ENCODE assay signal across 1 cellular context in genomic region chr22:20319041-20319744, GRCh38.
A peak's percentile ranks its signal among the peaks of the same experiment; 100 is the strongest.
TF ChIP-seq lines count a peak whose summit lies in the region.

No MANE protein-coding gene starts in this region.

TF ChIP-seq in HepG2, 621 proteins besides CTCF, POLR2A, EP300 and RAD21 (continued from another document and continues in another):
- TF ChIP-seq ZNF275 (CRISPR knock-in tag; IDR thresholded peaks at IDR 0.05; ENCODE audit: borderline replicate concordance) (no peak), ZNF709 (CRISPR knock-in tag; IDR thresholded peaks at IDR 0.05) (no peak), RFXAP (CRISPR knock-in tag; IDR thresholded peaks at IDR 0.05; ENCODE audit: borderline replicate concordance) (no peak), HNF1B (CRISPR knock-in tag; IDR thresholded peaks at IDR 0.05) (no peak), ZNF547 (CRISPR knock-in tag; IDR thresholded peaks at IDR 0.05) (no peak), ZBTB26 (CRISPR knock-in tag; IDR thresholded peaks at IDR 0.05; ENCODE audit: borderline replicate concordance) (no peak), ZMAT3 (CRISPR knock-in tag; conservative IDR thresholded peaks at IDR 0.05) (0 out of 2 replicates have a peak, but pooled peaks have one; percentile 6), ATF5 (CRISPR knock-in tag; IDR thresholded peaks at IDR 0.05; ENCODE audit: low read depth) (0 out of 2 replicates have a peak, but pooled peaks have one; percentile 47), ZNF280D (CRISPR knock-in tag; IDR thresholded peaks at IDR 0.05) (no peak), ZNF570 (CRISPR knock-in tag; IDR thresholded peaks at IDR 0.05; ENCODE audit: borderline replicate concordance) (0 out of 2 replicates have a peak, but pooled peaks have one; percentile 36), HDAC2 (CRISPR knock-in tag; IDR thresholded peaks at IDR 0.05) (no peak), ELF4 (CRISPR knock-in tag; IDR thresholded peaks at IDR 0.05; ENCODE audit: borderline replicate concordance) (no peak), NFKBIZ (CRISPR knock-in tag; IDR thresholded peaks at IDR 0.05) (no peak), CSRNP1 (CRISPR knock-in tag; IDR thresholded peaks at IDR 0.05) (peak; percentile 41; the same call in 1 of the 2 replicates), SRSF1 (optimal IDR thresholded peaks at IDR 0.05; ENCODE audit: low read depth, low read length) (no peak), PHF20 (CRISPR knock-in tag; IDR thresholded peaks at IDR 0.05) (no peak), ZNF142 (CRISPR knock-in tag; IDR thresholded peaks at IDR 0.05) (peak; percentile 30; the same call in 1 of the 2 replicates), MATR3 (CRISPR knock-in tag; IDR thresholded peaks at IDR 0.05) (no peak), ZNF468 (CRISPR knock-in tag; IDR thresholded peaks at IDR 0.05) (no peak), MTERF4 (CRISPR knock-in tag; IDR thresholded peaks at IDR 0.05) (no peak), ZBTB38 (CRISPR knock-in tag; IDR thresholded peaks at IDR 0.05) (no peak), RXRA (CRISPR knock-in tag; IDR thresholded peaks at IDR 0.05) (no peak), ZFYVE20 (CRISPR knock-in tag; IDR thresholded peaks at IDR 0.05; ENCODE audit: borderline replicate concordance, low read depth) (no peak), NR2F2 (IDR thresholded peaks at IDR 0.05; ENCODE audit: borderline replicate concordance, low read depth) (no peak), NFYB (CRISPR knock-in tag; IDR thresholded peaks at IDR 0.05) (peak; percentile 48; the same call in 1 of the 2 replicates), XRCC5 (optimal IDR thresholded peaks at IDR 0.05; ENCODE audit: low read length) (no peak), ZFP82 (CRISPR knock-in tag; IDR thresholded peaks at IDR 0.05; ENCODE audit: borderline replicate concordance) (no peak), ZNF720 (CRISPR knock-in tag; IDR thresholded peaks at IDR 0.05) (no peak), MBD4 (IDR thresholded peaks at IDR 0.05; ENCODE audit: borderline replicate concordance, low read length) (no peak), ZNF333 (CRISPR knock-in tag; IDR thresholded peaks at IDR 0.05; ENCODE audit: borderline replicate concordance) (no peak), ZNF646 (CRISPR knock-in tag; IDR thresholded peaks at IDR 0.05) (no peak), ZNF576 (CRISPR knock-in tag; IDR thresholded peaks at IDR 0.05) (no peak), JARID2 (CRISPR knock-in tag; IDR thresholded peaks at IDR 0.05; ENCODE audit: insufficient replicate concordance) (no peak), MED8 (CRISPR knock-in tag; IDR thresholded peaks at IDR 0.05; ENCODE audit: insufficient replicate concordance) (no peak)
